Comparison of ENCODE assay signal across 1 cellular context in genomic region chr6:95658896-95659295, GRCh38.
TF ChIP-seq lines count a peak whose summit lies in the region.

No MANE protein-coding gene starts in this region.

TF ChIP-seq in WTC11, 78 proteins besides CTCF, POLR2A, EP300 and RAD21 (continued from another document):
- TF ChIP-seq ATF2 (CRISPR knock-in tag; IDR thresholded peaks at IDR 0.05; ENCODE audit: borderline replicate concordance, low read depth) (no peak), PRRX2 (CRISPR knock-in tag; IDR thresholded peaks at IDR 0.05) (no peak), ELF4 (CRISPR knock-in tag; IDR thresholded peaks at IDR 0.05; ENCODE audit: low read depth) (no peak), IRF1 (CRISPR knock-in tag; IDR thresholded peaks at IDR 0.05) (no peak)
TF ChIP-seq in WTC11: peak in this region for 0.
